ENCODE assay signal across 13 cellular contexts in genomic region chr22:25083414-25084166, GRCh38.
DNase-seq lines count a peak whose midpoint lies in the region; ATAC-seq and TF ChIP-seq lines count a peak whose summit lies in the region.
"Had no signal": no experiment of that assay in that cellular context is flagged by ENCODE, and none has a peak within 500 bp of the region (broad histone marks: within the 10 kb centered on the region; RNA-seq: fewer than 3 reads in every experiment).

No MANE protein-coding gene starts in this region.

- H3K36me3 ChIP-seq in BLaER1: no peaks in the 10 kb centered on the region
- H3K36me3 ChIP-seq in mammary epithelial cell (ENCODE audit: insufficient read depth, low read length): no peaks in the 10 kb centered on the region
- H3K36me3 ChIP-seq in mucosa of descending colon (ENCODE audit: low read depth): no peaks in the 10 kb centered on the region
- peaks cover 0 to 2% (median 0%) of the 10 kb centered on the region in 9 donors for H3K36me3 ChIP-seq in heart right ventricle

- BruUV-seq in mammary epithelial cell (replicated peaks; lab: Mats Ljungman, UMichigan): no TSS peak

- in situ Hi-C loops in mammary epithelial cell (cut with MboI; ENCODE audit: low sequenced_read_pairs in 2 of 2): no loop called here

- WGBS in mammary epithelial cell (ENCODE audit: low coverage, missing lambda C conversion rate): 57% methylated on average over 3 of the region's 6 CpGs
- WGBS in heart right ventricle, 2 donors: 78 to 80% methylated on average over 6 of the region's 6 CpGs

- peaks cover 19% of the 10 kb centered on the region for H3K4me1 Mint-ChIP-seq in glutamatergic neuron (ENCODE audit: low read depth, unreplicated experiment)

- H3K9me3 ChIP-seq in BLaER1 (no peaks in the 10 kb centered on the region), mammary epithelial cell (replicated peaks; ENCODE audit: insufficient read depth, low read length) (no peaks in the 10 kb centered on the region), mucosa of descending colon (no peaks in the 10 kb centered on the region), heart right ventricle (peaks cover 0 to 5% (median 0%) of the 10 kb centered on the region in 11 donors)

- TF ChIP-seq CTCF in mammary epithelial cell (conservative IDR thresholded peaks at IDR 0.05 in 1 of 2, IDR thresholded peaks at IDR 0.05 in 1 of 2; ENCODE audit: extremely low read depth in 1 of 2, insufficient read depth in 1 of 2, low read depth in 1 of 2, low read length in 2 of 2) (no peak), mucosa of descending colon (IDR thresholded peaks at IDR 0.05) (no peak), heart right ventricle (IDR thresholded peaks at IDR 0.05) (no peak), glutamatergic neuron (IDR thresholded peaks at IDR 0.05; ENCODE audit: partially characterized antibody, unreplicated experiment) (no peak)

- H3K9ac ChIP-seq in BLaER1 (no peak overlapping the region), mammary epithelial cell (ENCODE audit: insufficient read depth, low read length) (no peak overlapping the region)
- H3K9ac ChIP-seq: KMS-11 had no signal

- peak; percentile 22 for DNase-seq in NCI-H1092 (lab: John Stamatoyannopoulos, UW)
- DNase-seq in mammary epithelial cell: peak; percentile 30
- peak in 1 of 3 donors; percentile 55 for DNase-seq in mucosa of descending colon
- DNase-seq in heart right ventricle: no peak
- DNase-seq in glutamatergic neuron: no peak
- no peak for DNase-seq in glomerular visceral epithelial cell (ENCODE audit: extremely low spot score)
- DNase-seq: NCI-H1417 treated with DMSO at 0.1 percent for 48 hours, NCI-H510A had no signal

- no peaks in the 10 kb centered on the region for H3K36me3 Mint-ChIP-seq in glutamatergic neuron (ENCODE audit: unreplicated experiment)

- intact Hi-C loops in mammary epithelial cell (cut with micrococcal nuclease): loop anchor here (5.0 kb wide), 1 partner anchor 249 kb away; no protein-coding TSS in a partner anchor
- intact Hi-C loops in mucosa of descending colon (cut with DNase I, micrococcal nuclease): no loop called here
- intact Hi-C loops in heart right ventricle (cut with DNase I): loop anchor here in 3 of 10 donors (5.0 to 10.0 kb wide), 2 partner anchors 89 to 91 kb away; no protein-coding TSS in a partner anchor

- dilution Hi-C loops in mammary epithelial cell (cut with HindIII; ENCODE audit: low sequenced_read_pairs): no loop called here

- H3K4me2 ChIP-seq in BLaER1 (no peak overlapping the region), mammary epithelial cell (ENCODE audit: insufficient read depth, low read depth, low read length) (no peak overlapping the region)
- H3K4me2 ChIP-seq: KMS-11 had no signal

- no peak overlapping the region for H2AFZ ChIP-seq in mammary epithelial cell (ENCODE audit: low read depth, low read length)

- peaks cover 13% of the 10 kb centered on the region for H3K27me3 Mint-ChIP-seq in glutamatergic neuron (ENCODE audit: unreplicated experiment)

- H3K27ac ChIP-seq in BLaER1: peak overlapping the region; percentile 49
- H3K27ac ChIP-seq in mammary epithelial cell (ENCODE audit: insufficient read depth, low read depth, low read length): no peak overlapping the region
- H3K27ac ChIP-seq in heart right ventricle: no peak overlapping the region
- H3K27ac ChIP-seq: KMS-11, skin epidermis, VCaP had no signal

- peaks cover 4% of the 10 kb centered on the region for H3K79me2 ChIP-seq in mammary epithelial cell (ENCODE audit: insufficient read depth, low read length)

- CTCF ChIA-PET in mammary epithelial cell (lab: Charles Lee; ENCODE audit: low non-redundant PET): no interaction called here

- peaks cover 81% of the 10 kb centered on the region for H3K4me1 ChIP-seq in BLaER1
- H3K4me1 ChIP-seq in mammary epithelial cell (ENCODE audit: insufficient read depth, low read length): peaks cover 8% of the 10 kb centered on the region
- H3K4me1 ChIP-seq in mucosa of descending colon (ENCODE audit: low read depth): peaks cover 5% of the 10 kb centered on the region
- H3K4me1 ChIP-seq in heart right ventricle: peaks cover 0 to 59% (median 25%) of the 10 kb centered on the region in 9 donors

- ATAC-seq in mucosa of descending colon (peak; percentile 21), heart right ventricle (no peak), GM21526 (IDR thresholded peaks at IDR 0.05; ENCODE audit: low FRiP score, unreplicated experiment) (no peak)

- no peak overlapping the region for H3K4me3 Mint-ChIP-seq in glutamatergic neuron (ENCODE audit: unreplicated experiment)

- H3K27me3 ChIP-seq in BLaER1 (no peaks in the 10 kb centered on the region), mammary epithelial cell (ENCODE audit: insufficient read depth, low read length) (no peaks in the 10 kb centered on the region), heart right ventricle (no peaks in the 10 kb centered on the region)

- no peaks in the 10 kb centered on the region for H4K20me1 ChIP-seq in BLaER1
- H4K20me1 ChIP-seq in mammary epithelial cell (ENCODE audit: insufficient read depth, low read length): no peaks in the 10 kb centered on the region

- H3K4me3 ChIP-seq in BLaER1 (no peak overlapping the region), mammary epithelial cell (replicated peaks in 1 of 3; ENCODE audit: insufficient read depth in 1 of 3, low read depth in 2 of 3, low read length in 3 of 3) (no peak overlapping the region), mucosa of descending colon (no peak overlapping the region), heart right ventricle (no peak overlapping the region)
- H3K4me3 ChIP-seq: skin epidermis had no signal

- no peak overlapping the region for H3K27ac Mint-ChIP-seq in glutamatergic neuron (ENCODE audit: unreplicated experiment)

- peaks cover 11% of the 10 kb centered on the region for H3K9me3 Mint-ChIP-seq in glutamatergic neuron (ENCODE audit: unreplicated experiment)

Comparison
In these comparisons a context has a peak if more than half of its experiments do, and no peak if none do; other contexts are left out.
1. DNase-seq: peak in NCI-H1092 (single experiment) and mammary epithelial cell (single experiment); none in heart right ventricle (0 of 2), glutamatergic neuron (single experiment) and glomerular visceral epithelial cell (single experiment).